ENCODE assay signal across 8 cellular contexts in genomic region chr11:61793084-61793828, GRCh38. TPM values are rescaled to one million over a fixed set of nuclear protein-coding genes. Genes with fewer than 3 reads are reported as not detected.
A peak's percentile ranks its signal among the peaks of the same experiment; 100 is the strongest.
DNase-seq lines count a peak whose midpoint lies in the region; ATAC-seq and TF ChIP-seq lines count a peak whose summit lies in the region.

No MANE protein-coding gene starts in this region.

- H3K36me3 ChIP-seq in cardiac muscle cell: peaks cover 13% of the 10 kb centered on the region

- H3K4me3 Mint-ChIP-seq in chondrocyte (ENCODE audit: unreplicated experiment) (peak overlapping the region; percentile 94), naive B cell (peak overlapping the region; percentile 83 to 98 (median 96))

- H3K27me3 Mint-ChIP-seq in chondrocyte (ENCODE audit: low read depth): no peaks in the 10 kb centered on the region
- H3K27me3 Mint-ChIP-seq in naive B cell: no peaks in the 10 kb centered on the region

- H3K4me3 ChIP-seq in cardiac muscle cell: peak overlapping the region; percentile 76

- H3K9me3 Mint-ChIP-seq in chondrocyte (ENCODE audit: low read depth) (no peaks in the 10 kb centered on the region), naive B cell (no peaks in the 10 kb centered on the region)

- TF ChIP-seq CTCF in cardiac muscle cell (IDR thresholded peaks at IDR 0.05; ENCODE audit: low read depth, low read length) (no peak), chondrocyte (IDR thresholded peaks at IDR 0.05) (no peak)

- H3K27ac Mint-ChIP-seq in chondrocyte (ENCODE audit: unreplicated experiment) (peak overlapping the region; percentile 100), naive B cell (peak overlapping the region in 5 of 6 donors; percentile 97 to 100 (median 99))

- H3K4me1 Mint-ChIP-seq in chondrocyte (ENCODE audit: low read depth): peaks cover 24% of the 10 kb centered on the region
- peaks cover 22 to 44% (median 30%) of the 10 kb centered on the region in 3 donors for H3K4me1 Mint-ChIP-seq in naive B cell

- H3K4me1 ChIP-seq in cardiac muscle cell (ENCODE audit: low read depth): peaks cover 11% of the 10 kb centered on the region

- H3K36me3 Mint-ChIP-seq in chondrocyte (ENCODE audit: low read depth): peaks cover 10% of the 10 kb centered on the region
- peaks cover 0 to 19% of the 10 kb centered on the region in 2 donors for H3K36me3 Mint-ChIP-seq in naive B cell

- intact Hi-C loops in cardiac septum (cut with DNase I): no loop called here

- H3K9me3 ChIP-seq in cardiac muscle cell (ENCODE audit: low read depth): no peaks in the 10 kb centered on the region

- H3K27me3 ChIP-seq in cardiac muscle cell: no peaks in the 10 kb centered on the region

- peak overlapping the region; percentile 91 for H3K27ac ChIP-seq in cardiac muscle cell

- DNase-seq in cardiac muscle cell (ENCODE audit: low read depth in 1 of 2, low spot score in 1 of 2) (no peak), cardiac septum (ENCODE audit: low spot score) (no peak), NCI-H1417 treated with DMSO at 0.1 percent for 48 hours (lab: John Stamatoyannopoulos, UW) (peak; percentile 14), chondrocyte (ENCODE audit: low spot score) (peak; percentile 70), naive B cell (no peak), hepatic stellate cell (ENCODE audit: low spot score) (no peak)
- DNase-seq in effector CD4-positive, alpha-beta T cell: no peak
- no peak for DNase-seq in stimulated activated CD4-positive, alpha-beta T cell treated with anti-CD3 and anti-CD28 coated beads, Interleukin-4, amount 100 ng/mL, for 24 hours

- ATAC-seq in naive B cell (ENCODE audit: low read depth in 2 of 2): peak; percentile 15 to 16

RNA-seq across cellular contexts. Expression of gene FEN1, which starts 0.5 kb away (rescaled TPM):
- total RNA-seq in cardiac muscle cell (13.5 and 30.7 TPM in 2 replicates), cardiac septum (5.8 TPM), chondrocyte (12.6 to 27.1 TPM (median 13.2 TPM) in 3 replicates)
- polyA plus RNA-seq in cardiac muscle cell (13.2 and 39.2 TPM in 2 replicates), naive B cell (ENCODE audit: low read depth in 6 of 6) (10 to 100 TPM in 5 of 6 donors, 1 to 10 TPM in 1; 8.0 to 23.8 (median 15.3) TPM)

RNA-seq across cellular contexts. Expression of gene TMEM258, which starts 0.9 kb away (rescaled TPM):
- total RNA-seq in cardiac muscle cell (29.3 and 35.3 TPM in 2 replicates), cardiac septum (97.1 TPM), chondrocyte (103 to 133 TPM (median 106 TPM) in 3 replicates)
- polyA plus RNA-seq in cardiac muscle cell (241 and 255 TPM in 2 replicates), naive B cell (ENCODE audit: low read depth in 6 of 6) (100 to 1,000 TPM; 117 to 238 (median 185) TPM)

RNA-seq across cellular contexts. Expression of gene FADS1, which starts 23.5 kb away (rescaled TPM):
- total RNA-seq in cardiac muscle cell (114 and 164 TPM in 2 replicates), cardiac septum (34.0 TPM), chondrocyte (72.6 to 95.5 TPM (median 74.6 TPM) in 3 replicates)
- polyA plus RNA-seq in cardiac muscle cell (183 and 249 TPM in 2 replicates), naive B cell (ENCODE audit: low read depth in 6 of 6) (10 to 100 TPM in 1 of 6 donors, 1 to 10 TPM in 3, under 1 TPM in 1, not detected in 1; 0.79 to 14.0 (median 1.6) TPM)

RNA-seq across cellular contexts. Expression of gene FADS2, which starts 34.8 kb away (rescaled TPM):
- 103 and 239 TPM in 2 replicates for total RNA-seq in cardiac muscle cell
- polyA plus RNA-seq in cardiac muscle cell: 129 and 262 TPM in 2 replicates
- 25.8 TPM for total RNA-seq in cardiac septum
- 202 to 315 TPM (median 297 TPM) in 3 replicates for total RNA-seq in chondrocyte
- polyA plus RNA-seq in naive B cell (ENCODE audit: low read depth in 6 of 6): 10 to 100 TPM in 1 of 6 donors, 1 to 10 TPM in 3, under 1 TPM in 1, not detected in 1; 0.92 to 11.5 (median 2.0) TPM

RNA-seq across cellular contexts. Expression of gene MYRF, which starts 40.8 kb away (rescaled TPM):
- 48.0 and 56.9 TPM in 2 replicates for total RNA-seq in cardiac muscle cell
- 29.3 and 41.2 TPM in 2 replicates for polyA plus RNA-seq in cardiac muscle cell
- 0.27 TPM for total RNA-seq in cardiac septum
- total RNA-seq in chondrocyte: 1.6 to 1.7 TPM in 2 of 3 replicates, not detected in the other
- polyA plus RNA-seq in naive B cell (ENCODE audit: low read depth in 6 of 6): under 1 TPM in 5 of 6 donors, not detected in 1; 0.11 to 0.35 (median 0.17) TPM

Comparison
In these comparisons a context has a peak if more than half of its experiments do, and no peak if none do; other contexts are left out.
1. DNase-seq: peak in NCI-H1417 treated with DMSO at 0.1 percent for 48 hours (single experiment) and chondrocyte (single experiment); none in cardiac muscle cell (0 of 2), cardiac septum (single experiment), naive B cell (single experiment), effector CD4-positive, alpha-beta T cell (single experiment), stimulated activated CD4-positive, alpha-beta T cell treated with anti-CD3 and anti-CD28 coated beads, Interleukin-4, amount 100 ng/mL, for 24 hours (single experiment) and hepatic stellate cell (single experiment).